13 cellular contexts compared by ENCODE assay signal in the genomic region with DNA sequence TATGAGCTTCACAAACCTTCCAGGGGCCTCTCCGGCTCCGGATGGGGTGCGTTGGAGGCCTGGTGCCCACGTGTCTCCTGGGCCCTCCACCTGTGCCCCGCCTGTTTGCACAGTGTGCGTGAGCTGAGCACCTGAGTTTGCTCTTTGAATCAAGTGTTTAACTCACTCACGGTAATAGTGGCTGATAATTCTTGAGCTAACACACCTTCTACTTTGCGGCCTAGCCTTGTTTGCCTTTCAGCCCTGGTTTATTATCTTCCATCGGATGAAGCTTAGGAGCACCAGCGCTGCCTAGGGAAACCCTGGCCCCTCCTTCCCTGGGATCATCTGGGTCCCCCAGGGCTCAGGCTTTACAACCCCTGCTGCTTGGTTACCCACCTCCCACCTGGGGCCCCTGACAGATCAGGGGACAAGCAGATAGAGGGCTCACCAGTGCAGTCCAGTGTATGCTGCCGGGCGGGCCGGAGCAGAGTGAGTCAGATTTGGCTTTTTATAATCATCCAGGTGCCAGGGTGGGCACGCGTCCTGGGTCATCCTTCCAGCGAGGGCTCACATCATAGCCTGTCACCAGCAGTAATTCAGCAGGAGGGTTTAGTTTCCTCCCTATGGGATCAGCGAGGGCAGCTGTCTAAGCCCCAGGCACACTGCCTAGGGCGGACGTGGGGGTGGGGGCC.
DNase-seq lines count a peak whose midpoint lies in the region; ATAC-seq and TF ChIP-seq lines count a peak whose summit lies in the region.
"Had no signal": no experiment of that assay in that cellular context is flagged by ENCODE, and none has a peak within 500 bp of the region (broad histone marks: within the 10 kb centered on the region; RNA-seq: fewer than 3 reads in every experiment).

No MANE protein-coding gene starts in this region.

- H4K20me1 ChIP-seq in BLaER1 treated with 17β-estradiol and CSF1 and Interleukin-3, amounts not matched to agents 10 nM and 100 nM: no peaks in the 10 kb centered on the region

- peak overlapping the region in 2 of 11 experiments; percentile 22 to 36; a peak in 4 of 22 replicates for H3K9ac ChIP-seq in BLaER1 treated with 17β-estradiol and CSF1 and Interleukin-3, amounts not matched to agents 10 nM and 100 nM

- no peaks in the 10 kb centered on the region for H3K36me3 ChIP-seq in BLaER1 treated with 17β-estradiol and CSF1 and Interleukin-3, amounts not matched to agents 10 nM and 100 nM
- H3K36me3 ChIP-seq in Peyer's patch: no peaks in the 10 kb centered on the region

- no peaks in the 10 kb centered on the region for H3K27me3 ChIP-seq in BLaER1 treated with 17β-estradiol and CSF1 and Interleukin-3, amounts not matched to agents 10 nM and 100 nM
- H3K27me3 ChIP-seq in Peyer's patch: no peaks in the 10 kb centered on the region

- no peak overlapping the region for H3K27ac ChIP-seq in BLaER1 treated with 17β-estradiol and CSF1 and Interleukin-3, amounts not matched to agents 10 nM and 100 nM
- peak overlapping the region in 3 of 4 donors; percentile 32 to 80 (median 64) for H3K27ac ChIP-seq in Peyer's patch

- TF ChIP-seq CTCF in Peyer's patch (IDR thresholded peaks at IDR 0.05): no peak

- no peak overlapping the region for H3K4me3 ChIP-seq in BLaER1 treated with 17β-estradiol and CSF1 and Interleukin-3, amounts not matched to agents 10 nM and 100 nM
- no peak overlapping the region for H3K4me3 ChIP-seq in Peyer's patch

- peaks cover 10 to 35% (median 22%) of the 10 kb centered on the region in 11 experiments; a peak in 18 of 22 replicates for H3K9me3 ChIP-seq in BLaER1 treated with 17β-estradiol and CSF1 and Interleukin-3, amounts not matched to agents 10 nM and 100 nM (replicated peaks in 1 of 11)
- no peaks in the 10 kb centered on the region for H3K9me3 ChIP-seq in Peyer's patch

- peaks cover 11 to 44% (median 32%) of the 10 kb centered on the region in 10 experiments for H3K4me1 ChIP-seq in BLaER1 treated with 17β-estradiol and CSF1 and Interleukin-3, amounts not matched to agents 10 nM and 100 nM
- H3K4me1 ChIP-seq in Peyer's patch: peaks cover 0 to 7% (median 3%) of the 10 kb centered on the region in 4 donors

- no peak for TF ChIP-seq POLR2A in Peyer's patch (IDR thresholded peaks at IDR 0.05)

- H3K4me2 ChIP-seq in BLaER1 treated with 17β-estradiol and CSF1 and Interleukin-3, amounts not matched to agents 10 nM and 100 nM: peak overlapping the region in 8 of 11 experiments; percentile 11 to 63 (median 42); a peak in 15 of 22 replicates

- DNase-seq in NCI-H1417 (lab: John Stamatoyannopoulos, UW) (peak; percentile 84 to 95 (median 86)), Peyer's patch (peak in 2 of 3 donors; percentile 65 to 74), mucosa of gallbladder (ENCODE audit: low spot score) (peak; percentile 16), cortex of kidney (lab: John Stamatoyannopoulos, UW) (no peak)
- DNase-seq in activated naive CD4-positive, alpha-beta T cell treated with Interleukin-2 at 50 U/mL for 16 hours: no peak
- DNase-seq: activated CD4-positive, alpha-beta T cell treated with anti-CD3 and anti-CD28 coated beads, Interleukin-2, amount 50 U/mL, for 1 hour; caudate nucleus; NCI-H446 treated with DMSO at 0.1 percent for 48 hours; stimulated activated CD4-positive, alpha-beta T cell treated with anti-CD3 and anti-CD28 coated beads, Interleukin-2, amount 100 ng/mL, for 48 hours had no signal

- ATAC-seq in GM18858 (IDR thresholded peaks at IDR 0.05; ENCODE audit: unreplicated experiment) (no peak), HG03196 (IDR thresholded peaks at IDR 0.05; ENCODE audit: unreplicated experiment) (no peak)
- ATAC-seq: SK-N-SH treated with all-trans-retinoic acid at 6 μM for 48 hours had no signal

Comparison
In these comparisons a context has a peak if more than half of its experiments do, and no peak if none do; other contexts are left out.
1. H3K27ac ChIP-seq: peak in Peyer's patch (3 of 4); none in BLaER1 treated with 17β-estradiol and CSF1 and Interleukin-3, amounts not matched to agents 10 nM and 100 nM (0 of 11).
2. DNase-seq: peak in NCI-H1417 (3 of 3), Peyer's patch (2 of 3) and mucosa of gallbladder (single experiment); none in activated naive CD4-positive, alpha-beta T cell treated with Interleukin-2 at 50 U/mL for 16 hours (single experiment) and cortex of kidney (single experiment).